ENCODE assay signal across 16 cellular contexts in genomic region chr11:16126361-16126760, GRCh38.
DNase-seq lines count a peak whose midpoint lies in the region; ATAC-seq and TF ChIP-seq lines count a peak whose summit lies in the region.
"Had no signal": no experiment of that assay in that cellular context is flagged by ENCODE, and none has a peak within 500 bp of the region (broad histone marks: within the 10 kb centered on the region; RNA-seq: fewer than 3 reads in every experiment).

No MANE protein-coding gene starts in this region.

- H3K9me3 Mint-ChIP-seq in endothelial cell (ENCODE audit: unreplicated experiment) (no peaks in the 10 kb centered on the region), type B pancreatic cell (peaks cover 9% of the 10 kb centered on the region)

- peak in 3 of 4 donors; percentile 34 to 73 (median 36) for ATAC-seq in heart left ventricle
- ATAC-seq: A549 had no signal

- H3K27me3 ChIP-seq in heart left ventricle (no peaks in the 10 kb centered on the region), right atrium auricular region (no peaks in the 10 kb centered on the region)
- H3K27me3 ChIP-seq: colonic mucosa, neutrophil, upper lobe of left lung had no signal

- H3K4me3 Mint-ChIP-seq in endothelial cell (ENCODE audit: unreplicated experiment) (no peak overlapping the region), type B pancreatic cell (no peak overlapping the region)
- H3K4me3 Mint-ChIP-seq: activated naive CD4-positive, alpha-beta T cell treated with anti-CD3 and anti-CD28 coated beads, Interleukin-2, amount 10 ng/mL, durations not matched to agents 7 days and 5 days had no signal

- no peak for TF ChIP-seq CTCF in heart left ventricle (IDR thresholded peaks at IDR 0.05)
- TF ChIP-seq CTCF in right atrium auricular region (IDR thresholded peaks at IDR 0.05), result no peak
- no peak for TF ChIP-seq CTCF in endothelial cell (IDR thresholded peaks at IDR 0.05; ENCODE audit: unreplicated experiment)
- TF ChIP-seq CTCF in type B pancreatic cell (conservative IDR thresholded peaks at IDR 0.05), result no peak
- no peak for TF ChIP-seq CTCF in GM20000 (IDR thresholded peaks at IDR 0.05; ENCODE audit: extremely low read depth, missing control alignments)

- H3K4me3 ChIP-seq in heart left ventricle, result no peak overlapping the region
- H3K4me3 ChIP-seq in right atrium auricular region, result no peak overlapping the region
- H3K4me3 ChIP-seq: A549, colonic mucosa, PC-9, upper lobe of left lung had no signal

- H3K9me3 ChIP-seq in heart left ventricle, result peaks cover 0 to 8% (median 0%) of the 10 kb centered on the region in 12 donors
- H3K9me3 ChIP-seq in right atrium auricular region, result no peaks in the 10 kb centered on the region
- H3K9me3 ChIP-seq: A549, colonic mucosa, neutrophil, upper lobe of left lung had no signal

- H3K4me1 Mint-ChIP-seq in endothelial cell (ENCODE audit: unreplicated experiment) (peaks cover 22% of the 10 kb centered on the region), type B pancreatic cell (ENCODE audit: unreplicated experiment) (peaks cover 16% of the 10 kb centered on the region)
- H3K4me1 Mint-ChIP-seq: activated naive CD4-positive, alpha-beta T cell treated with anti-CD3 and anti-CD28 coated beads, Interleukin-2, amount 10 ng/mL, durations not matched to agents 7 days and 5 days had no signal

- H3K4me1 ChIP-seq in heart left ventricle, result peaks cover 0 to 4% (median 0%) of the 10 kb centered on the region in 12 donors
- no peaks in the 10 kb centered on the region for H3K4me1 ChIP-seq in right atrium auricular region
- H3K4me1 ChIP-seq: A549, colonic mucosa, upper lobe of left lung had no signal

- H3K27ac ChIP-seq in heart left ventricle (no peak overlapping the region), right atrium auricular region (no peak overlapping the region)
- H3K27ac ChIP-seq: A549, colonic mucosa, neutrophil, PC-9, upper lobe of left lung had no signal

- intact Hi-C loops in heart left ventricle (cut with DNase I), result no loop called here

- H3K27me3 Mint-ChIP-seq in endothelial cell (ENCODE audit: unreplicated experiment) (no peaks in the 10 kb centered on the region), type B pancreatic cell (peaks cover 4% of the 10 kb centered on the region)
- H3K27me3 Mint-ChIP-seq: activated naive CD4-positive, alpha-beta T cell treated with anti-CD3 and anti-CD28 coated beads, Interleukin-2, amount 10 ng/mL, durations not matched to agents 7 days and 5 days had no signal

- TF ChIP-seq POLR2A in heart left ventricle (IDR thresholded peaks at IDR 0.05), result no peak

- no peaks in the 10 kb centered on the region for H3K36me3 ChIP-seq in heart left ventricle
- H3K36me3 ChIP-seq in right atrium auricular region, result no peaks in the 10 kb centered on the region
- H3K36me3 ChIP-seq: colonic mucosa, neutrophil, upper lobe of left lung had no signal

- H3K27ac Mint-ChIP-seq in endothelial cell (ENCODE audit: unreplicated experiment) (peak overlapping the region; percentile 95), type B pancreatic cell (peak overlapping the region; percentile 39)
- H3K27ac Mint-ChIP-seq: activated naive CD4-positive, alpha-beta T cell treated with anti-CD3 and anti-CD28 coated beads, Interleukin-2, amount 10 ng/mL, durations not matched to agents 7 days and 5 days had no signal

- H3K36me3 Mint-ChIP-seq in endothelial cell (ENCODE audit: low read depth, unreplicated experiment) (no peaks in the 10 kb centered on the region), type B pancreatic cell (peaks cover 7% of the 10 kb centered on the region)
- H3K36me3 Mint-ChIP-seq: activated naive CD4-positive, alpha-beta T cell treated with anti-CD3 and anti-CD28 coated beads, Interleukin-2, amount 10 ng/mL, durations not matched to agents 7 days and 5 days had no signal

- DNase-seq in heart left ventricle (no peak), right atrium auricular region (ENCODE audit: low spot score) (no peak), NCI-H526 (lab: John Stamatoyannopoulos, UW) (peak; percentile 95 to 97), endothelial cell (ENCODE audit: low spot score) (peak; percentile 8), type B pancreatic cell (ENCODE audit: extremely low spot score, unreplicated experiment) (no peak), amniotic stem cell (lab: John Stamatoyannopoulos, UW) (no peak), NCI-H187 treated with DMSO at 0.1 percent for 48 hours (lab: John Stamatoyannopoulos, UW) (no peak), GM20000 (ENCODE audit: low spot score) (no peak)
- DNase-seq: activated CD8-positive, alpha-beta memory T cell treated with anti-CD3 and anti-CD28 coated beads for 24 hours; activated naive CD4-positive, alpha-beta T cell treated with anti-CD3 and anti-CD28 coated beads, Interleukin-2, amount 10 ng/mL, durations not matched to agents 7 days and 5 days; colonic mucosa; PC-9; T1000; upper lobe of left lung had no signal

Comparison
In these comparisons a context has a peak if more than half of its experiments do, and no peak if none do; other contexts are left out.
1. DNase-seq: peak in NCI-H526 (2 of 2) and endothelial cell (single experiment); none in heart left ventricle (0 of 5), right atrium auricular region (single experiment), type B pancreatic cell (single experiment), amniotic stem cell (single experiment), NCI-H187 treated with DMSO at 0.1 percent for 48 hours (single experiment) and GM20000 (single experiment).